In genomic region chr13:51235186-51235585, GRCh38 we compare ENCODE assay signal across 1 cellular context.
TF ChIP-seq lines count a peak whose summit lies in the region.

No MANE protein-coding gene starts in this region.

TF ChIP-seq in endothelial cell of umbilical vein, 7 proteins besides CTCF, POLR2A, EP300 and RAD21:
- TF ChIP-seq MAX (IDR thresholded peaks at IDR 0.05; ENCODE audit: insufficient read depth, insufficient read length) (no peak), POLR2AphosphoS5 (IDR thresholded peaks at IDR 0.05; ENCODE audit: insufficient read depth, low read depth, low read length) (no peak), MYC (IDR thresholded peaks at IDR 0.05; ENCODE audit: low read depth, low read length) (no peak), EZH2 (IDR thresholded peaks at IDR 0.05; ENCODE audit: borderline replicate concordance, low read depth, low read length, severe bottlenecking) (no peak), JUN (IDR thresholded peaks at IDR 0.05; ENCODE audit: borderline replicate concordance, insufficient read depth, insufficient read length, low read depth) (no peak), FOS (IDR thresholded peaks at IDR 0.05; ENCODE audit: borderline replicate concordance, insufficient read depth, low read length) (no peak), GATA2 (IDR thresholded peaks at IDR 0.05; ENCODE audit: insufficient read depth, insufficient read length, low read depth, low read length) (no peak)
